ENCODE assay signal across 8 cellular contexts in the genomic region with DNA sequence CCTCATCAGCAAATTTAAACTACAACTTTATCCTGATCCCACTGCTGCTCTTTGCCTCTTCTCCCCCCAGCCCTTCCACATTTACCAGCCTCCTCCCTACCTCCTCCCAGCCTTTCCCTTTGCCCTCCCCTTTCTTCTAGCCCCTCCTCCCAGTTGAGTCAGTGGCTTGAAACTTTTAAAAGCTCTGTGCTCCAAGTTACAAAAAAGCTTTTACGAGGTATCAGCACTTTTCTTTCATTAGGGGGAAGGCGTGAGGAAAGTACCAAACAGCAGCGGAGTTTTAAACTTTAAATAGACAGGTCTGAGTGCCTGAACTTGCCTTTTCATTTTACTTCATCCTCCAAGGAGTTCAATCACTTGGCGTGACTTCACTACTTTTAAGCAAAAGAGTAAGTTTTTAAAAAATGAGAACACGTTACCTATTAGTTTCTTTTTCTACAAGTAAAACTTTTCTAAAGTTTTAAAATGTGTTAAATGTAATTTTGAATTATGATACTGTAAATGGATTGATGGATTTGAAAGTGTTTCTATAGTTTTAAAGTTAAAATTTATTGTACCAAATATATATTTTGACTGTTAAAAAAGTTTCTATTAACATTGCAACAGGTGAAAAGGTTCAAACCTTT. TPM values are rescaled to one million over a fixed set of nuclear protein-coding genes. Genes with fewer than 3 reads are reported as not detected.
DNase-seq lines count a peak whose midpoint lies in the region; ATAC-seq and TF ChIP-seq lines count a peak whose summit lies in the region.

A gene (plus strand): TSS at position 203 of the 626 bp plus-strand sequence. CDS start 11,202 bp downstream, outside the sequence.

- H3K27ac ChIP-seq in SJSA1 (peak within 1 kb of the TSS; percentile 93), upper lobe of left lung (peak within 1 kb of the TSS; percentile 84 to 92 (median 89))

- no peak for TF ChIP-seq CTCF in epithelial cell of proximal tubule (conservative IDR thresholded peaks at IDR 0.05; ENCODE audit: low read depth, low read length)
- TF ChIP-seq CTCF in upper lobe of left lung (IDR thresholded peaks at IDR 0.05): no peak

- H3K4me3 ChIP-seq in SJSA1 (peak within 1 kb of the TSS; percentile 54), epithelial cell of proximal tubule (ENCODE audit: low read depth, low read length) (peak within 1 kb of the TSS; percentile 59), upper lobe of left lung (peak within 1 kb of the TSS; percentile 50 to 61 (median 56))

- TF ChIP-seq EP300 in upper lobe of left lung (IDR thresholded peaks at IDR 0.05): no peak

- peak; percentile 89 for DNase-seq in ELR (ENCODE audit: low read depth)
- DNase-seq in SJSA1 (ENCODE audit: low read depth in 1 of 2, low spot score in 2 of 2): peak; percentile 73 to 86
- DNase-seq in epithelial cell of proximal tubule (ENCODE audit: low read depth): no peak
- DNase-seq in midbrain (lab: John Stamatoyannopoulos, UW): peak; percentile 62
- peak in 1 of 2 donors; percentile 50 for DNase-seq in upper lobe of left lung
- no peak for DNase-seq in NK-92 (lab: John Stamatoyannopoulos, UW; ENCODE audit: unreplicated experiment)

- H3K9me3 ChIP-seq in SJSA1 (replicated peaks) (no peaks in the 10 kb centered on the region), upper lobe of left lung (no peaks in the 10 kb centered on the region)

- H3K36me3 ChIP-seq in SJSA1 (peaks cover 9% of the 10 kb centered on the region; the same call in 1 of the 2 replicates), upper lobe of left lung (no peaks in the 10 kb centered on the region)

- ATAC-seq in upper lobe of left lung (ENCODE audit: low FRiP score in 2 of 2): peak; percentile 77 to 83
- no peak for ATAC-seq in HG03457 (IDR thresholded peaks at IDR 0.05; ENCODE audit: unreplicated experiment)
- no peak for ATAC-seq in HG02610 (IDR thresholded peaks at IDR 0.05; ENCODE audit: unreplicated experiment)

- 28 to 39% methylated on average over 5 of the region's 5 CpGs for WGBS in upper lobe of left lung, 2 donors

- H3K4me1 ChIP-seq in SJSA1 (replicated peaks): peaks cover 27% of the 10 kb centered on the region
- H3K4me1 ChIP-seq in upper lobe of left lung: peaks cover 0 to 16% (median 6%) of the 10 kb centered on the region in 4 donors

- H3K27me3 ChIP-seq in SJSA1 (replicated peaks) (no peaks in the 10 kb centered on the region), upper lobe of left lung (no peaks in the 10 kb centered on the region)

- TF ChIP-seq POLR2A in upper lobe of left lung (IDR thresholded peaks at IDR 0.05): peak in 2 of 4 donors; percentile 55 to 59

RNA-seq across cellular contexts. Expression of the gene that starts here (rescaled TPM):
- total RNA-seq in SJSA1 (2014; rRNA removed; shearing (Covaris generic)): 103 and 164 TPM in 2 replicates
- 165 and 170 TPM in 2 replicates for total RNA-seq in epithelial cell of proximal tubule
- 100 to 1,000 TPM in 2 of 6 donors, 10 to 100 TPM in 4; 12.6 to 155 (median 87.8) TPM for total RNA-seq in upper lobe of left lung

Comparison
In these comparisons a context has a peak if more than half of its experiments do, and no peak if none do; other contexts are left out.
1. DNase-seq: peak in ELR (single experiment), SJSA1 (2 of 2) and midbrain (single experiment); none in epithelial cell of proximal tubule (single experiment) and NK-92 (single experiment).
2. ATAC-seq: peak in upper lobe of left lung (2 of 2); none in HG03457 (single experiment) and HG02610 (single experiment).
3. Peak in every context shown above with its lines, with median percentiles within 50 percentile points of each other: H3K4me3 ChIP-seq.